20 cellular contexts compared by ENCODE assay signal in genomic region chr16:80231118-80231515, GRCh38.
DNase-seq lines count a peak whose midpoint lies in the region; ATAC-seq, FAIRE-seq and TF ChIP-seq lines count a peak whose summit lies in the region.
"Had no signal": no experiment of that assay in that cellular context is flagged by ENCODE, and none has a peak within 500 bp of the region (broad histone marks: within the 10 kb centered on the region; RNA-seq: fewer than 3 reads in every experiment).

No MANE protein-coding gene starts in this region.

- H3K36me3 ChIP-seq in astrocyte (ENCODE audit: insufficient read depth, low read length), result no peaks in the 10 kb centered on the region
- H3K36me3 ChIP-seq: tibial nerve had no signal

- TF ChIP-seq CTCF in astrocyte (IDR thresholded peaks at IDR 0.05; ENCODE audit: insufficient read depth, low read depth, low read length), result no peak
- no peak for TF ChIP-seq CTCF in osteocyte (IDR thresholded peaks at IDR 0.05)

- H4K20me1 ChIP-seq in astrocyte (ENCODE audit: insufficient read depth, low read length), result no peaks in the 10 kb centered on the region

- ATAC-seq in stimulated activated memory B cell treated with anti-CD40 and anti-IgM and Interleukin-4, amounts not matched to agents 10 μg/mL and 1 μg/mL and 100 μg/mL, for 72 hours, result no peak
- ATAC-seq: left lobe of liver had no signal

- no peak for FAIRE-seq in astrocyte (lab: Jason Lieb, UNC)
- FAIRE-seq: TTC549 had no signal

- no peak overlapping the region for H3K9ac ChIP-seq in astrocyte (ENCODE audit: low read length)

- peak overlapping the region; percentile 47 for H3K27ac ChIP-seq in astrocyte (ENCODE audit: low read depth, low read length)
- H3K27ac ChIP-seq: tibial nerve had no signal

- peaks cover 2% of the 10 kb centered on the region for H3K9me3 ChIP-seq in astrocyte (ENCODE audit: insufficient read depth, low read depth, low read length)

- H2AFZ ChIP-seq in astrocyte (ENCODE audit: low read depth, low read length), result peak overlapping the region; percentile 11

- peaks cover 27% of the 10 kb centered on the region for H3K4me1 Mint-ChIP-seq in astrocyte (ENCODE audit: low read depth, unreplicated experiment)
- H3K4me1 Mint-ChIP-seq in stimulated activated memory B cell treated with anti-CD40 and anti-IgM and Interleukin-4, amounts not matched to agents 10 μg/mL and 1 μg/mL and 100 μg/mL, for 72 hours, result peaks cover 15% of the 10 kb centered on the region
- H3K4me1 Mint-ChIP-seq in osteocyte (ENCODE audit: unreplicated experiment), result peaks cover 5% of the 10 kb centered on the region
- H3K4me1 Mint-ChIP-seq: activated naive CD8-positive, alpha-beta T cell treated with anti-CD3 and anti-CD28 coated beads, Interleukin-2, amount 10 ng/mL, durations not matched to agents 7 days and 5 days; mesothelial cell of epicardium had no signal

- H3K4me3 ChIP-seq in astrocyte (ENCODE audit: insufficient read depth, low read depth, low read length), result no peak overlapping the region
- H3K4me3 ChIP-seq: tibial nerve had no signal

- H3K79me2 ChIP-seq in astrocyte (ENCODE audit: insufficient read depth, low read length), result no peaks in the 10 kb centered on the region

- DNase-seq in GM04504 (ENCODE audit: low read depth) (peak; percentile 17), astrocyte (ENCODE audit: low read depth) (peak; percentile 16), fibroblast of peridontal ligament (ENCODE audit: extremely low read depth) (peak; percentile 86), osteocyte (ENCODE audit: extremely low spot score, unreplicated experiment) (no peak)
- no peak for DNase-seq in stimulated activated CD4-positive, alpha-beta T cell treated with anti-CD3 and anti-CD28 coated beads, Interleukin-4, amount 100 ng/mL, for 24 hours
- no peak for DNase-seq in activated CD8-positive, alpha-beta memory T cell treated with anti-CD3 and anti-CD28 coated beads for 24 hours
- DNase-seq: activated naive CD8-positive, alpha-beta T cell treated with anti-CD3 and anti-CD28 coated beads, Interleukin-2, amount 10 ng/mL, durations not matched to agents 7 days and 5 days; COR-L47; NCI-H146; NCI-H2171 treated with DMSO at 0.1 percent for 48 hours; NCI-H69; Right ventricle myocardium superior; stimulated activated naive CD4-positive, alpha-beta T cell treated with Interleukin-2 at 50 U/mL for 16 hours had no signal

- H3K9me3 Mint-ChIP-seq in astrocyte (ENCODE audit: unreplicated experiment) (no peaks in the 10 kb centered on the region), osteocyte (ENCODE audit: unreplicated experiment) (peaks cover 10% of the 10 kb centered on the region)
- H3K9me3 Mint-ChIP-seq in stimulated activated memory B cell treated with anti-CD40 and anti-IgM and Interleukin-4, amounts not matched to agents 10 μg/mL and 1 μg/mL and 100 μg/mL, for 72 hours, result peaks cover 8% of the 10 kb centered on the region

- no peaks in the 10 kb centered on the region for H3K27me3 ChIP-seq in astrocyte (ENCODE audit: insufficient read depth, low read length)
- H3K27me3 ChIP-seq: tibial nerve had no signal

- no peaks in the 10 kb centered on the region for H3K36me3 Mint-ChIP-seq in astrocyte (ENCODE audit: low read depth, unreplicated experiment)
- H3K36me3 Mint-ChIP-seq in stimulated activated memory B cell treated with anti-CD40 and anti-IgM and Interleukin-4, amounts not matched to agents 10 μg/mL and 1 μg/mL and 100 μg/mL, for 72 hours, result no peaks in the 10 kb centered on the region
- H3K36me3 Mint-ChIP-seq in osteocyte (ENCODE audit: unreplicated experiment), result no peaks in the 10 kb centered on the region
- H3K36me3 Mint-ChIP-seq: activated naive CD8-positive, alpha-beta T cell treated with anti-CD3 and anti-CD28 coated beads, Interleukin-2, amount 10 ng/mL, durations not matched to agents 7 days and 5 days; mesothelial cell of epicardium had no signal

- H3K4me2 ChIP-seq in astrocyte (ENCODE audit: low read length), result peak overlapping the region; percentile 49

- H3K4me1 ChIP-seq in astrocyte (ENCODE audit: insufficient read depth, low read length), result peaks cover 20% of the 10 kb centered on the region

- H3K27me3 Mint-ChIP-seq in astrocyte (ENCODE audit: low read depth, unreplicated experiment), result no peaks in the 10 kb centered on the region
- H3K27me3 Mint-ChIP-seq in stimulated activated memory B cell treated with anti-CD40 and anti-IgM and Interleukin-4, amounts not matched to agents 10 μg/mL and 1 μg/mL and 100 μg/mL, for 72 hours, result no peaks in the 10 kb centered on the region
- H3K27me3 Mint-ChIP-seq in osteocyte (ENCODE audit: unreplicated experiment), result peaks cover 3% of the 10 kb centered on the region
- H3K27me3 Mint-ChIP-seq: activated naive CD8-positive, alpha-beta T cell treated with anti-CD3 and anti-CD28 coated beads, Interleukin-2, amount 10 ng/mL, durations not matched to agents 7 days and 5 days; dendritic cell treated with granulocyte-macrophage colony-stimulating factor and Interleukin-4, amounts not matched to agents 40 ng/mL and 50 ng/mL, for 4 days had no signal

- peak overlapping the region; percentile 88 for H3K27ac Mint-ChIP-seq in astrocyte (ENCODE audit: unreplicated experiment)
- peak overlapping the region; percentile 77 for H3K27ac Mint-ChIP-seq in stimulated activated memory B cell treated with anti-CD40 and anti-IgM and Interleukin-4, amounts not matched to agents 10 μg/mL and 1 μg/mL and 100 μg/mL, for 72 hours
- H3K27ac Mint-ChIP-seq in osteocyte (ENCODE audit: unreplicated experiment), result no peak overlapping the region
- H3K27ac Mint-ChIP-seq: activated naive CD8-positive, alpha-beta T cell treated with anti-CD3 and anti-CD28 coated beads, Interleukin-2, amount 10 ng/mL, durations not matched to agents 7 days and 5 days; dendritic cell treated with granulocyte-macrophage colony-stimulating factor and Interleukin-4, amounts not matched to agents 40 ng/mL and 50 ng/mL, for 4 days; mesothelial cell of epicardium; natural killer cell treated with Interleukin-12 subunit alpha and Interleukin-12 subunit beta and Interleukin-15 and Interleukin-18, amount 100 ng/mL, for 72 hours had no signal

- H3K4me3 Mint-ChIP-seq in astrocyte (ENCODE audit: unreplicated experiment) (no peak overlapping the region), osteocyte (ENCODE audit: unreplicated experiment) (no peak overlapping the region)
- no peak overlapping the region for H3K4me3 Mint-ChIP-seq in stimulated activated memory B cell treated with anti-CD40 and anti-IgM and Interleukin-4, amounts not matched to agents 10 μg/mL and 1 μg/mL and 100 μg/mL, for 72 hours
- H3K4me3 Mint-ChIP-seq: activated naive CD8-positive, alpha-beta T cell treated with anti-CD3 and anti-CD28 coated beads, Interleukin-2, amount 10 ng/mL, durations not matched to agents 7 days and 5 days; dendritic cell treated with granulocyte-macrophage colony-stimulating factor and Interleukin-4, amounts not matched to agents 40 ng/mL and 50 ng/mL, for 4 days; mesothelial cell of epicardium; natural killer cell treated with Interleukin-12 subunit alpha and Interleukin-12 subunit beta and Interleukin-15 and Interleukin-18, amount 100 ng/mL, for 72 hours had no signal

Comparison
In these comparisons a context has a peak if more than half of its experiments do, and no peak if none do; other contexts are left out.
1. DNase-seq: peak in GM04504 (single experiment), astrocyte (single experiment) and fibroblast of peridontal ligament (single experiment); none in osteocyte (single experiment), stimulated activated CD4-positive, alpha-beta T cell treated with anti-CD3 and anti-CD28 coated beads, Interleukin-4, amount 100 ng/mL, for 24 hours (single experiment) and activated CD8-positive, alpha-beta memory T cell treated with anti-CD3 and anti-CD28 coated beads for 24 hours (single experiment).